Comparison of ENCODE assay signal across 8 cellular contexts in the genomic region with DNA sequence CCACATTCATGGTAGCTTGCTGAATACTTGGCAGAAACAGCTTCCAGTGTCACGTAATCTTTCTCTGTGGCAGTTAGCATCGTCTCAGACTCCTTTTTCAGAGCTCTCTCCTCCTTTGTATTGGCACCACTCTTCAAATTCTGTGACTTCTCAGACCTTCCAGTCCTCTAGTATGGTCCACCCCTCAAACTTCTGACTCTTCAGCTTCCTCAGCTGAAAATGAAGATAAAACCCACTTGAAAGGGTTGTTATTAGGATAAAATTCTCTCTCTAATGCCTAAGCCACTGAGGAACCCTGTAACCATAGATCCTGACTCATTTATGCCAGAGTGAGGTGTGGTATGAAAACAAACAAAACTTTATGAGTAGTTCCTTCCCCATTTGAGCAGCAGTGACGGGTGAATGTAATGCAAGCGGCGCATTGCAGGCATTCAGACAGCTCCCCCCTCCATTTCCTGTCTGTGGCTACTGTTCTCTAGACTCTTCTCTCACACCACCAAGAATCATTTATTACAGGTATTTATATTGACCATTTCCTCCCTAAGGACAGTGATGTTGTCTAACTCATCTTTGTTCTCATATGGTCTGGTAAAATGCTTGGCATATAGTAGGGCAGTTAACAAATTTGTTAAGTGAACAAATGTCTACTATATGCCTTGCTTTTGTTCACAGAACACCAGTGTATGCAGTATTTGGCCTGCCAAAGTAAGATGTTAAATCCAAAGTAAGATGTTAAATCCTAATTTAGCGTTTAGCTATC. TPM values are rescaled to one million over a fixed set of nuclear protein-coding genes. Genes with fewer than 3 reads are reported as not detected.
A peak's percentile ranks its signal among the peaks of the same experiment; 100 is the strongest.
DNase-seq lines count a peak whose midpoint lies in the region; ATAC-seq and TF ChIP-seq lines count a peak whose summit lies in the region.

No MANE protein-coding gene starts in this region.

- no peaks in the 10 kb centered on the region for H3K27me3 ChIP-seq in left ventricle myocardium inferior (ENCODE audit: low read depth)

- no peaks in the 10 kb centered on the region for H3K36me3 ChIP-seq in left ventricle myocardium inferior

- intact Hi-C loops in left ventricle myocardium inferior (cut with micrococcal nuclease): no loop called here

- ATAC-seq in HG03066 (IDR thresholded peaks at IDR 0.05; ENCODE audit: low read depth, unreplicated experiment): peak; percentile 99

- H3K27ac ChIP-seq in left ventricle myocardium inferior (replicated peaks) (peak overlapping the region; percentile 7), coronary artery (no peak overlapping the region)

- peaks cover 66% of the 10 kb centered on the region for H3K4me1 ChIP-seq in left ventricle myocardium inferior

- no peak for TF ChIP-seq CTCF in left ventricle myocardium inferior (IDR thresholded peaks at IDR 0.05; ENCODE audit: borderline replicate concordance)
- TF ChIP-seq CTCF in coronary artery (IDR thresholded peaks at IDR 0.05): no peak

- H3K9me3 ChIP-seq in left ventricle myocardium inferior (replicated peaks): no peaks in the 10 kb centered on the region

- DNase-seq in NCI-H748 (lab: John Stamatoyannopoulos, UW; ENCODE audit: unreplicated experiment) (peak; percentile 8), NCI-H748 treated with DMSO at 0.1 percent for 48 hours (lab: John Stamatoyannopoulos, UW) (no peak), RKO (ENCODE audit: low spot score) (peak; percentile 21), left ventricle myocardium inferior (no peak), smooth muscle cell of the brain vasculature (ENCODE audit: low read depth, low spot score) (peak; percentile 35), coronary artery (ENCODE audit: low spot score) (no peak)
- peak; percentile 38 for DNase-seq in activated T-helper 9 cell treated with anti-CD3 and anti-CD28 coated beads, Interleukin-2, amount 50 U/mL, for 16 hours (ENCODE audit: low read depth)

- H3K4me3 ChIP-seq in left ventricle myocardium inferior (no peak overlapping the region), coronary artery (no peak overlapping the region)

RNA-seq across cellular contexts. Expression of a gene that starts 35.3 kb away (rescaled TPM):
- 47.8 TPM for total RNA-seq in left ventricle myocardium inferior

Comparison
In these comparisons a context has a peak if more than half of its experiments do, and no peak if none do; other contexts are left out.
1. DNase-seq: peak in NCI-H748 (single experiment), RKO (single experiment), activated T-helper 9 cell treated with anti-CD3 and anti-CD28 coated beads, Interleukin-2, amount 50 U/mL, for 16 hours (single experiment) and smooth muscle cell of the brain vasculature (single experiment); none in NCI-H748 treated with DMSO at 0.1 percent for 48 hours (single experiment), left ventricle myocardium inferior (single experiment) and coronary artery (single experiment).